16 cellular contexts compared by ENCODE assay signal in genomic region chr4:48162162-48162561, GRCh38. TPM values are rescaled to one million over a fixed set of nuclear protein-coding genes. Genes with fewer than 3 reads are reported as not detected.
A peak's percentile ranks its signal among the peaks of the same experiment; 100 is the strongest.
DNase-seq lines count a peak whose midpoint lies in the region; ATAC-seq lines count a peak whose summit lies in the region.
"Had no signal": no experiment of that assay in that cellular context is flagged by ENCODE, and none has a peak within 500 bp of the region (broad histone marks: within the 10 kb centered on the region; RNA-seq: fewer than 3 reads in every experiment).

No MANE protein-coding gene starts in this region.

- POLR2A ChIA-PET in activated CD4-positive, alpha-beta T cell treated with anti-CD3 and anti-CD28 coated beads, Interleukin-2, amount 10 ng/mL, durations not matched to agents 7 days and 5 days (lab: Charles Lee) = no interaction called here

- CTCF ChIA-PET in activated CD4-positive, alpha-beta T cell treated with anti-CD3 and anti-CD28 coated beads, Interleukin-2, amount 10 ng/mL, durations not matched to agents 7 days and 5 days (lab: Charles Lee) = no interaction called here

- peak; percentile 19 for DNase-seq in stimulated activated CD4-positive, alpha-beta T cell treated with anti-CD3 and anti-CD28 coated beads, Interleukin-15, amount 100 ng/mL, for 24 hours
- DNase-seq in stimulated activated CD4-positive, alpha-beta T cell treated with anti-CD3 and anti-CD28 coated beads, Interleukin-12 subunit alpha, Interleukin-12 subunit beta, amount 100 ng/mL, for 4 hours = no peak
- DNase-seq in activated naive CD8-positive, alpha-beta T cell treated with anti-CD3 and anti-CD28 coated beads for 36 hours = no peak
- no peak for DNase-seq in left lobe of liver (ENCODE audit: low spot score)
- no peak for DNase-seq in stimulated activated CD4-positive, alpha-beta T cell treated with anti-CD3 and anti-CD28 coated beads, Interleukin-1b, Interleukin-23, amount 100 ng/mL, for 48 hours
- DNase-seq in activated CD4-positive, alpha-beta T cell treated with anti-CD3 and anti-CD28 coated beads, Interleukin-2, amount 10 ng/mL, durations not matched to agents 7 days and 5 days = no peak
- DNase-seq: activated CD4-positive, CD25-positive, alpha-beta regulatory T cell treated with anti-CD3 and anti-CD28 coated beads, Interleukin-2, amount 50 U/mL, for 72 hours; H7; lower lobe of right lung; NCI-H1048; NCI-H345; pancreas; SW 1271 had no signal

- peak; percentile 70 for ATAC-seq in left lobe of liver
- no peak for ATAC-seq in GM21360 (IDR thresholded peaks at IDR 0.05; ENCODE audit: unreplicated experiment)
- no peak for ATAC-seq in GM21381 (IDR thresholded peaks at IDR 0.05; ENCODE audit: unreplicated experiment)
- ATAC-seq: pancreas had no signal

- H3K4me3 Mint-ChIP-seq in activated naive CD8-positive, alpha-beta T cell treated with anti-CD3 and anti-CD28 coated beads for 36 hours = no peak overlapping the region
- H3K4me3 Mint-ChIP-seq in activated CD4-positive, alpha-beta T cell treated with anti-CD3 and anti-CD28 coated beads, Interleukin-2, amount 10 ng/mL, durations not matched to agents 7 days and 5 days = no peak overlapping the region

- H3K27me3 Mint-ChIP-seq in activated naive CD8-positive, alpha-beta T cell treated with anti-CD3 and anti-CD28 coated beads for 36 hours = no peaks in the 10 kb centered on the region
- no peaks in the 10 kb centered on the region for H3K27me3 Mint-ChIP-seq in activated CD4-positive, alpha-beta T cell treated with anti-CD3 and anti-CD28 coated beads, Interleukin-2, amount 10 ng/mL, durations not matched to agents 7 days and 5 days

- H3K9me3 Mint-ChIP-seq in activated naive CD8-positive, alpha-beta T cell treated with anti-CD3 and anti-CD28 coated beads for 36 hours = peaks cover 7% of the 10 kb centered on the region
- H3K9me3 Mint-ChIP-seq in activated CD4-positive, alpha-beta T cell treated with anti-CD3 and anti-CD28 coated beads, Interleukin-2, amount 10 ng/mL, durations not matched to agents 7 days and 5 days = peaks cover 2% of the 10 kb centered on the region

- H3K27ac Mint-ChIP-seq in activated naive CD8-positive, alpha-beta T cell treated with anti-CD3 and anti-CD28 coated beads for 36 hours = peak overlapping the region; percentile 76
- H3K27ac Mint-ChIP-seq in activated CD4-positive, alpha-beta T cell treated with anti-CD3 and anti-CD28 coated beads, Interleukin-2, amount 10 ng/mL, durations not matched to agents 7 days and 5 days = no peak overlapping the region
- H3K27ac Mint-ChIP-seq: activated T-helper 2 cell treated with anti-CD3 and anti-CD28 coated beads, Interferon-gamma antibody, Interleukin-2, Interleukin-4, amounts not matched to agents 10 μg/mL and 5 μg/mL and 100 μg/mL, durations not matched to agents 14 hours and 24 hours and 36 hours had no signal

- peaks cover 29% of the 10 kb centered on the region for H3K4me1 Mint-ChIP-seq in activated naive CD8-positive, alpha-beta T cell treated with anti-CD3 and anti-CD28 coated beads for 36 hours
- H3K4me1 Mint-ChIP-seq in activated CD4-positive, alpha-beta T cell treated with anti-CD3 and anti-CD28 coated beads, Interleukin-2, amount 10 ng/mL, durations not matched to agents 7 days and 5 days = peaks cover 8% of the 10 kb centered on the region

- peaks cover 41% of the 10 kb centered on the region for H3K36me3 Mint-ChIP-seq in activated naive CD8-positive, alpha-beta T cell treated with anti-CD3 and anti-CD28 coated beads for 36 hours
- peaks cover 5% of the 10 kb centered on the region for H3K36me3 Mint-ChIP-seq in activated CD4-positive, alpha-beta T cell treated with anti-CD3 and anti-CD28 coated beads, Interleukin-2, amount 10 ng/mL, durations not matched to agents 7 days and 5 days (ENCODE audit: low read depth)

RNA-seq across cellular contexts. Expression of gene TXK, which starts 28.1 kb away (rescaled TPM):
- total RNA-seq in activated naive CD8-positive, alpha-beta T cell treated with anti-CD3 and anti-CD28 coated beads for 36 hours = 10 to 100 TPM; 13.3 to 14.2 TPM
- total RNA-seq in left lobe of liver = 1.1 TPM
- total RNA-seq in activated CD4-positive, alpha-beta T cell treated with anti-CD3 and anti-CD28 coated beads, Interleukin-2, amount 10 ng/mL, durations not matched to agents 7 days and 5 days = 10 to 100 TPM; 42.0 to 50.1 TPM
- total RNA-seq: H7 had no signal
